In genomic region chr4:168514249-168514852, GRCh38 we compare ENCODE assay signal across 8 cellular contexts. TPM values are rescaled to one million over a fixed set of nuclear protein-coding genes. Genes with fewer than 3 reads are reported as not detected.
DNase-seq lines count a peak whose midpoint lies in the region; ATAC-seq, FAIRE-seq and TF ChIP-seq lines count a peak whose summit lies in the region.

No MANE protein-coding gene starts in this region.

- in situ Hi-C loops in GM12878 (cut with MboI): loop anchor here (5.0 kb wide), 1 partner anchor 403 kb away; no protein-coding TSS in a partner anchor

- no peaks in the 10 kb centered on the region for H3K36me3 ChIP-seq in Caco-2 (ENCODE audit: control insufficient read depth, insufficient read depth, low read length)
- no peaks in the 10 kb centered on the region for H3K36me3 ChIP-seq in MM.1S (replicated peaks; ENCODE audit: insufficient read depth, low read length)
- H3K36me3 ChIP-seq in GM12878 (ENCODE audit: control insufficient read depth in 2 of 2, insufficient read depth in 2 of 2, low read length in 1 of 2): no peaks in the 10 kb centered on the region

- H3F3A ChIP-seq in MM.1S (ENCODE audit: insufficient read depth, low read length): no peaks in the 10 kb centered on the region

- SMC1A ChIA-PET in GM12878 (lab: Charles Lee; ENCODE audit: uncharacterized antibody, unreplicated experiment): interaction anchor here (0.7 to 3.2 kb wide), 9 partner anchors 11 to 407 kb away, joined by 3 to 18 read pairs (median 3); no protein-coding TSS in a partner anchor

- no peaks in the 10 kb centered on the region for H3K9me2 ChIP-seq in MM.1S (replicated peaks; ENCODE audit: insufficient read depth, low read length)

- no peak for TF ChIP-seq POLR2A in GM12878 (IDR thresholded peaks at IDR 0.05; ENCODE audit: low read depth, low read length)
- no peak for TF ChIP-seq POLR2A in GM12892 (IDR thresholded peaks at IDR 0.05; ENCODE audit: low read depth, low read length)

- no peak for TF ChIP-seq EP300 in GM12878 (IDR thresholded peaks at IDR 0.05; ENCODE audit: borderline replicate concordance in 1 of 2, control insufficient read depth in 1 of 2, low read depth in 2 of 2, low read length in 2 of 2)

- H3K27ac ChIP-seq in MM.1S (ENCODE audit: low read length) (no peak overlapping the region), GM12878 (ENCODE audit: control insufficient read depth, insufficient read depth) (no peak overlapping the region)

- H3K27me3 Mint-ChIP-seq in Caco-2 (ENCODE audit: insufficient read depth, unreplicated experiment): peaks cover 9% of the 10 kb centered on the region

- TF ChIP-seq RAD21 in GM12878 (IDR thresholded peaks at IDR 0.05; ENCODE audit: insufficient read depth, low read depth, low read length): 0 out of 2 replicates have a peak, but pooled peaks have one; percentile 13

- 0% methylated on average over 3 of the region's 3 CpGs for WGBS in GM12878 (ENCODE audit: insufficient coverage, insufficient replicate concordance, low lambda C conversion rate, missing lambda C conversion rate)

- intact Hi-C loops in Caco-2 (cut with micrococcal nuclease; ENCODE audit: unreplicated experiment) (loop anchor here (2.0 to 10.0 kb wide), 2 partner anchors 330 to 408 kb away; no protein-coding TSS in a partner anchor), GM12878 (cut with micrococcal nuclease; ENCODE audit: unreplicated experiment) (loop anchor here (2.0 to 5.0 kb wide), 2 partner anchors 402 to 493 kb away; no protein-coding TSS in a partner anchor)

- no peak overlapping the region for H3K9ac ChIP-seq in MM.1S (ENCODE audit: low read length)
- no peak overlapping the region for H3K9ac ChIP-seq in GM12878 (ENCODE audit: control insufficient read depth, insufficient read depth, low read length)

- POLR2A ChIA-PET in Caco-2 (lab: Charles Lee) (no interaction called here), GM12878 (lab: Charles Lee) (no interaction called here)

- no peak overlapping the region for H3K4me3 Mint-ChIP-seq in Caco-2 (ENCODE audit: unreplicated experiment)

- 0 out of 3 replicates have a peak, but pooled peaks have one; percentile 20 for ATAC-seq in GM12878
- ATAC-seq in GM21737 (IDR thresholded peaks at IDR 0.05; ENCODE audit: unreplicated experiment): no peak
- ATAC-seq in HG03045 (IDR thresholded peaks at IDR 0.05; ENCODE audit: unreplicated experiment): no peak

- no peaks in the 10 kb centered on the region for H3K36me3 Mint-ChIP-seq in Caco-2 (ENCODE audit: insufficient read depth, unreplicated experiment)

- BruUV-seq in Caco-2 (replicated peaks; lab: Mats Ljungman, UMichigan): no TSS peak
- no TSS peak for BruUV-seq in GM12878 (replicated peaks; lab: Mats Ljungman, UMichigan)

- no peaks in the 10 kb centered on the region for H3K9me3 ChIP-seq in Caco-2
- no peaks in the 10 kb centered on the region for H3K9me3 ChIP-seq in MM.1S (replicated peaks; ENCODE audit: insufficient read depth, low read length)
- no peaks in the 10 kb centered on the region for H3K9me3 ChIP-seq in GM12878 (replicated peaks; ENCODE audit: control insufficient read depth, insufficient read depth, low read length)

- no peaks in the 10 kb centered on the region for H3K27me3 ChIP-seq in Caco-2 (replicated peaks; ENCODE audit: control insufficient read depth, insufficient read depth, low read length)
- H3K27me3 ChIP-seq in MM.1S (replicated peaks; ENCODE audit: insufficient read depth, low read length): no peaks in the 10 kb centered on the region
- no peaks in the 10 kb centered on the region for H3K27me3 ChIP-seq in GM12878 (replicated peaks in 1 of 2; ENCODE audit: control insufficient read depth in 2 of 2, insufficient read depth in 2 of 2, low read length in 1 of 2)

- H3K4me1 Mint-ChIP-seq in Caco-2 (ENCODE audit: low read depth, unreplicated experiment): no peaks in the 10 kb centered on the region

- DNase-seq in Caco-2 (peak in 1 of 2 experiments; percentile 24), MM.1S (peak; percentile 35), GM12878 (ENCODE audit: low read depth, low spot score) (no peak), myocyte (ENCODE audit: low read depth) (peak; percentile 71), islet precursor cell (no peak), GM12892 (ENCODE audit: insufficient read length) (no peak)

- TF ChIP-seq CTCF in Caco-2 (IDR thresholded peaks at IDR 0.05; ENCODE audit: insufficient read depth in 1 of 2, low read depth in 1 of 2, low read length in 1 of 2, severe bottlenecking in 1 of 2, unreplicated experiment in 1 of 2) (peak; percentile 22 to 57), MM.1S (IDR thresholded peaks at IDR 0.05; ENCODE audit: low read length) (peak; percentile 28; the same call in 1 of the 2 replicates), GM12878 (IDR thresholded peaks at IDR 0.05 in 2 of 3, conservative IDR thresholded peaks at IDR 0.05 in 1 of 3; ENCODE audit: control insufficient read depth in 2 of 3, extremely low read depth in 1 of 3, insufficient read depth in 1 of 3, low read depth in 3 of 3, low read length in 3 of 3) (peak in 2 of 3 experiments; percentile 20 to 26; a peak in 2 of 6 replicates)

- no peaks in the 10 kb centered on the region for H3K9me3 Mint-ChIP-seq in Caco-2 (ENCODE audit: unreplicated experiment)

- H3K4me2 ChIP-seq in MM.1S (ENCODE audit: low read depth, low read length): no peak overlapping the region
- H3K4me2 ChIP-seq in GM12878 (ENCODE audit: control insufficient read depth, insufficient read depth): no peak overlapping the region

- CTCF ChIA-PET in Caco-2 (lab: Charles Lee) (no interaction called here), GM12878 (lab: Yijun Ruan, JAX) (interaction anchor here (0.8 to 5.8 kb wide), 14 partner anchors 8 to 492 kb away, joined by 3 to 51 read pairs (median 3); no protein-coding TSS in a partner anchor)

- H3K4me1 ChIP-seq in Caco-2 (no peaks in the 10 kb centered on the region), MM.1S (ENCODE audit: low read length) (no peaks in the 10 kb centered on the region), GM12878 (ENCODE audit: control insufficient read depth, insufficient read depth, low read length) (no peaks in the 10 kb centered on the region)

- RAD21 ChIA-PET in GM12878 (lab: Charles Lee; ENCODE audit: unreplicated experiment): interaction anchor here (0.7 to 2.1 kb wide), 8 partner anchors 8 to 979 kb away, joined by 3 to 12 read pairs (median 4); no protein-coding TSS in a partner anchor

- no peaks in the 10 kb centered on the region for H4K20me1 ChIP-seq in MM.1S (ENCODE audit: insufficient read depth, low read length)
- no peaks in the 10 kb centered on the region for H4K20me1 ChIP-seq in GM12878 (ENCODE audit: control insufficient read depth, insufficient read depth)

- FAIRE-seq in GM12878 (lab: Jason Lieb, UNC) (peak; percentile 13), GM12892 (lab: Jason Lieb, UNC) (no peak)

- H3K27ac Mint-ChIP-seq in Caco-2 (ENCODE audit: unreplicated experiment): no peak overlapping the region

- H3K4me3 ChIP-seq in Caco-2 (ENCODE audit: low read depth, low read length) (no peak overlapping the region), MM.1S (ENCODE audit: low read length) (no peak overlapping the region), GM12878 (no peak overlapping the region)

- H3K79me2 ChIP-seq in MM.1S (ENCODE audit: low read length): no peaks in the 10 kb centered on the region
- H3K79me2 ChIP-seq in GM12878 (ENCODE audit: control insufficient read depth, insufficient read depth, low read length): no peaks in the 10 kb centered on the region

- H2AFZ ChIP-seq in MM.1S (ENCODE audit: low read length) (no peak overlapping the region), GM12878 (ENCODE audit: control insufficient read depth, low read depth, low read length) (no peak overlapping the region)

TF ChIP-seq in GM12878, 131 proteins besides CTCF, POLR2A, EP300 and RAD21 (continues in another document):
- TF ChIP-seq NR2F1 (conservative IDR thresholded peaks at IDR 0.05): no peak

RNA-seq across cellular contexts. Expression of gene PALLD, which starts 17.5 kb away (rescaled TPM):
- 12.3 and 12.9 TPM in 2 replicates for total RNA-seq in Caco-2 (2022)
- total RNA-seq in GM12878 (2013; cell fraction: nucleolus; rRNA removed): 1.7 and 1.9 TPM in 2 replicates
- 1.0 and 1.7 TPM in 2 replicates for total RNA-seq in GM12878 (2014; rRNA removed)
- total RNA-seq in GM12878 (2014; rRNA removed; fragmentation: Illumina TruSeq; extraction: Trizol): 1.1 and 1.7 TPM in 2 replicates
- 2.1 TPM in 2 replicates for total RNA-seq in GM12878 (2021)
- polyA plus RNA-seq in GM12878 (2011; ENCODE audit: low read depth): not detected
- polyA plus RNA-seq in GM12878 (2011; rRNA removed): 7.7 and 10.7 TPM in 2 replicates
- polyA plus RNA-seq in GM12878 (2011; cell fraction: cytosol; rRNA removed): 6.2 and 8.7 TPM in 2 replicates
- polyA plus RNA-seq in GM12878 (2011; cell fraction: nucleus; rRNA removed): 9.0 and 9.5 TPM in 2 replicates
- polyA plus RNA-seq in GM12878 (2012): 0.24 and 0.46 TPM in 2 replicates
- polyA plus RNA-seq in GM12878 (2014; fragmentation: Illumina TruSeq; extraction: Trizol): 1.3 and 2.4 TPM in 2 replicates
- polyA plus RNA-seq in GM12878 (2014; fragmentation: Nextera tagmentation; extraction: Ambion mirVana): 1 to 10 TPM; 1.4 TPM
- polyA plus RNA-seq in GM12878 (2014; rRNA removed): 0.98 and 2.0 TPM in 2 replicates
- polyA plus RNA-seq in GM12878 (2016; fragmentation: Nextera tagmentation; extraction: Ambion mirVana): 1 to 10 TPM; 1.4 to 2.7 TPM
- polyA minus RNA-seq in GM12878 (2011; rRNA and poly(A)+ RNA removed): 10.9 and 14.3 TPM in 2 replicates
- 9.6 and 10.0 TPM in 2 replicates for polyA minus RNA-seq in GM12878 (2011; cell fraction: cytosol; rRNA and poly(A)+ RNA removed)
- polyA minus RNA-seq in GM12878 (2011; cell fraction: nucleus; rRNA and poly(A)+ RNA removed): 7.6 and 11.6 TPM in 2 replicates
- 250 and 310 TPM in 2 replicates for total RNA-seq in myocyte
- 427 TPM for polyA plus RNA-seq in myocyte (2012)
- 1.5 TPM for polyA plus RNA-seq in GM12892 (2012; ENCODE audit: missing spikeins)

RNA-seq across cellular contexts. Expression of gene DDX60L, which starts 34.1 kb away (rescaled TPM):
- total RNA-seq in Caco-2 (2022): 0.57 and 1.00 TPM in 2 replicates
- total RNA-seq in GM12878 (2013; cell fraction: nucleolus; rRNA removed): 7.5 and 8.6 TPM in 2 replicates
- 1.2 and 2.0 TPM in 2 replicates for total RNA-seq in GM12878 (2014; rRNA removed)
- total RNA-seq in GM12878 (2014; rRNA removed; fragmentation: Illumina TruSeq; extraction: Trizol): 1.6 and 2.3 TPM in 2 replicates
- total RNA-seq in GM12878 (2021): 2.5 and 3.0 TPM in 2 replicates
- polyA plus RNA-seq in GM12878 (2011; ENCODE audit: low read depth): 1.4 TPM
- polyA plus RNA-seq in GM12878 (2011; rRNA removed): 3.9 and 7.0 TPM in 2 replicates
- polyA plus RNA-seq in GM12878 (2011; cell fraction: cytosol; rRNA removed): 1.4 and 1.7 TPM in 2 replicates
- polyA plus RNA-seq in GM12878 (2011; cell fraction: nucleus; rRNA removed): 4.5 and 5.5 TPM in 2 replicates
- polyA plus RNA-seq in GM12878 (2012): 0.66 and 0.74 TPM in 2 replicates
- polyA plus RNA-seq in GM12878 (2014; fragmentation: Illumina TruSeq; extraction: Trizol): 2.7 and 6.0 TPM in 2 replicates
- polyA plus RNA-seq in GM12878 (2014; fragmentation: Nextera tagmentation; extraction: Ambion mirVana): under 1 TPM; 0.71 to 0.80 TPM
- polyA plus RNA-seq in GM12878 (2014; rRNA removed): 0.88 and 1.3 TPM in 2 replicates
- polyA plus RNA-seq in GM12878 (2016; fragmentation: Nextera tagmentation; extraction: Ambion mirVana): under 1 TPM; 0.35 to 0.54 TPM
- polyA minus RNA-seq in GM12878 (2011; rRNA and poly(A)+ RNA removed): 4.2 and 5.4 TPM in 2 replicates
- polyA minus RNA-seq in GM12878 (2011; cell fraction: cytosol; rRNA and poly(A)+ RNA removed): 1.7 TPM in 2 replicates
- polyA minus RNA-seq in GM12878 (2011; cell fraction: nucleus; rRNA and poly(A)+ RNA removed): 4.0 and 6.0 TPM in 2 replicates
- total RNA-seq in myocyte: 28.8 and 33.9 TPM in 2 replicates
- 9.1 TPM for polyA plus RNA-seq in myocyte (2012)
- polyA plus RNA-seq in GM12892 (2012; ENCODE audit: missing spikeins): 4.2 TPM

Comparison
In these comparisons a context has a peak if more than half of its experiments do, and no peak if none do; other contexts are left out.
1. DNase-seq: peak in MM.1S (single experiment) and myocyte (single experiment); none in GM12878 (single experiment), islet precursor cell (single experiment) and GM12892 (single experiment).
2. RNA of gene PALLD, which starts 17.5 kb away (total RNA-seq): 250 to 310 TPM in myocyte; 12.3 to 12.9 TPM in Caco-2 and 1.0 to 2.1 TPM in GM12878; every median in the first group is over 10 times any median in the second.
3. Peak in every context shown above with its lines, with median percentiles within 50 percentile points of each other: CTCF ChIP-seq.